In the genomic region with DNA sequence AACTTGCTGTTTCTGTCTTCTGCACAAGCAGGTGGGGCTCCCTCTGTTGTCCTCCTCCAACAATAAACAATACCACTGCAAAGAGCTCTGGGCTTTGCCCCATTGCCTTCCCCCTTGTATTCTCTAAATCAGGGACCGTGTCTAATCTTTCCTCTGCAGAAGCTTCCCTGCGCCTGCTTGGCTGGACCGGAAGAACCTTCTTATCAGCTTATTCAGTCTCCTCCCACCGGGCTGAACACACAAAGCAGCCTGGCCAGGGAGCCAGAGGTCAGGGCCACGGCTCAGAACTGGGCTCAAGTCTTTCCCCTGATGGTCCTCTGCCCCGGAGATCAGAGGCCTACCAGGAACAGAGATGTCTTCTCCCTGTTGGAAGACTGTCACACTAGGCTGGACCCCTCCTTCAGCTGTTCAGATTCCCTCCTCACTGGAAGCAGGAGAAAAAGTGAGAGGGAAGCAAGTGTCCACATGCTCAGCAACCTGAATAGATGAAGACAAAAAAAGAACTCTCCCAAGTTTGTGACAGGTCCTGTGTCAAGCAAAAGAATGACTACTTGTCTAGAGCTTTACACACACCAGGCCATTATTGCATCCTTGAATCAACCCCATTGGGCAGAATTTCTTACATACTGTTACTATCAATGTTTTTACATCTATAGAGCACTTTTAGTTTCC, we compare ENCODE assay signal across 8 cellular contexts.
DNase-seq lines count a peak whose midpoint lies in the region; ATAC-seq, FAIRE-seq and TF ChIP-seq lines count a peak whose summit lies in the region.

No MANE protein-coding gene starts in this region.

- H3K36me3 Mint-ChIP-seq in central memory CD8-positive, alpha-beta T cell (ENCODE audit: insufficient read depth), result no peaks in the 10 kb centered on the region
- H3K36me3 Mint-ChIP-seq in memory B cell, result peaks cover 15% of the 10 kb centered on the region
- H3K36me3 Mint-ChIP-seq in glutamatergic neuron (ENCODE audit: unreplicated experiment), result no peaks in the 10 kb centered on the region

- H3K27ac Mint-ChIP-seq in central memory CD8-positive, alpha-beta T cell (ENCODE audit: low read depth), result peak overlapping the region; percentile 51
- H3K27ac Mint-ChIP-seq in memory B cell, result peak overlapping the region; percentile 45
- H3K27ac Mint-ChIP-seq in glutamatergic neuron (ENCODE audit: unreplicated experiment), result no peak overlapping the region

- H3K4me1 ChIP-seq in BE2C, result peaks cover 30% of the 10 kb centered on the region

- H3K9me3 ChIP-seq in BE2C, result no peaks in the 10 kb centered on the region

- no peak overlapping the region for H3K4me3 ChIP-seq in BE2C (ENCODE audit: low read depth, low read length)

- FAIRE-seq in GM19239 (lab: Jason Lieb, UNC), result peak; percentile 83

- no peaks in the 10 kb centered on the region; the same call in 1 of the 2 replicates for H3K36me3 ChIP-seq in BE2C

- H3K4me1 Mint-ChIP-seq in central memory CD8-positive, alpha-beta T cell, result peaks cover 18% of the 10 kb centered on the region
- peaks cover 44% of the 10 kb centered on the region for H3K4me1 Mint-ChIP-seq in memory B cell
- peaks cover 20% of the 10 kb centered on the region for H3K4me1 Mint-ChIP-seq in glutamatergic neuron (ENCODE audit: low read depth, unreplicated experiment)

- H3K4me3 Mint-ChIP-seq in central memory CD8-positive, alpha-beta T cell, result no peak overlapping the region
- H3K4me3 Mint-ChIP-seq in memory B cell (peak overlapping the region; percentile 39), glutamatergic neuron (ENCODE audit: unreplicated experiment) (no peak overlapping the region)

- no peaks in the 10 kb centered on the region for H3K9me3 Mint-ChIP-seq in central memory CD8-positive, alpha-beta T cell
- H3K9me3 Mint-ChIP-seq in memory B cell, result no peaks in the 10 kb centered on the region
- peaks cover 2% of the 10 kb centered on the region for H3K9me3 Mint-ChIP-seq in glutamatergic neuron (ENCODE audit: unreplicated experiment)

- ATAC-seq in central memory CD8-positive, alpha-beta T cell (replicated peaks; ENCODE audit: extremely low read depth, poor library complexity, severe bottlenecking), result no peak
- ATAC-seq in memory B cell (ENCODE audit: low read depth), result peak; percentile 49

- no peaks in the 10 kb centered on the region for H3K27me3 Mint-ChIP-seq in central memory CD8-positive, alpha-beta T cell
- no peaks in the 10 kb centered on the region for H3K27me3 Mint-ChIP-seq in memory B cell
- no peaks in the 10 kb centered on the region for H3K27me3 Mint-ChIP-seq in glutamatergic neuron (ENCODE audit: unreplicated experiment)

- peak; percentile 74 for DNase-seq in BE2C
- DNase-seq in GM19239 (ENCODE audit: insufficient read length, low spot score), result no peak
- peak; percentile 81 for DNase-seq in NCI-H146 treated with DMSO at 0.1 percent for 48 hours (lab: John Stamatoyannopoulos, UW; ENCODE audit: unreplicated experiment)
- DNase-seq in central memory CD8-positive, alpha-beta T cell (ENCODE audit: low spot score in 2 of 2), result no peak
- no peak for DNase-seq in memory B cell (ENCODE audit: low spot score in 2 of 2)
- DNase-seq in NCI-H187 treated with DMSO at 0.1 percent for 48 hours (lab: John Stamatoyannopoulos, UW), result no peak
- DNase-seq in glutamatergic neuron, result no peak
- no peak for DNase-seq in activated CD4-positive, alpha-beta T cell treated with anti-CD3 and anti-CD28 coated beads, Interleukin-2, amount 50 U/mL, for 1 hour

- H3K27me3 ChIP-seq in BE2C, result no peaks in the 10 kb centered on the region

- TF ChIP-seq CTCF in BE2C (IDR thresholded peaks at IDR 0.05; ENCODE audit: low read depth, low read length), result 0 out of 2 replicates have a peak, but pooled peaks have one; percentile 13
- no peak for TF ChIP-seq CTCF in glutamatergic neuron (IDR thresholded peaks at IDR 0.05; ENCODE audit: partially characterized antibody, unreplicated experiment)

Comparison
In these comparisons a context has a peak if more than half of its experiments do, and no peak if none do; other contexts are left out.
1. DNase-seq: peak in BE2C (single experiment) and NCI-H146 treated with DMSO at 0.1 percent for 48 hours (single experiment); none in GM19239 (single experiment), central memory CD8-positive, alpha-beta T cell (0 of 2), memory B cell (0 of 2), NCI-H187 treated with DMSO at 0.1 percent for 48 hours (single experiment), glutamatergic neuron (single experiment) and activated CD4-positive, alpha-beta T cell treated with anti-CD3 and anti-CD28 coated beads, Interleukin-2, amount 50 U/mL, for 1 hour (single experiment).